Comparison of ENCODE assay signal across 8 cellular contexts in the genomic region with DNA sequence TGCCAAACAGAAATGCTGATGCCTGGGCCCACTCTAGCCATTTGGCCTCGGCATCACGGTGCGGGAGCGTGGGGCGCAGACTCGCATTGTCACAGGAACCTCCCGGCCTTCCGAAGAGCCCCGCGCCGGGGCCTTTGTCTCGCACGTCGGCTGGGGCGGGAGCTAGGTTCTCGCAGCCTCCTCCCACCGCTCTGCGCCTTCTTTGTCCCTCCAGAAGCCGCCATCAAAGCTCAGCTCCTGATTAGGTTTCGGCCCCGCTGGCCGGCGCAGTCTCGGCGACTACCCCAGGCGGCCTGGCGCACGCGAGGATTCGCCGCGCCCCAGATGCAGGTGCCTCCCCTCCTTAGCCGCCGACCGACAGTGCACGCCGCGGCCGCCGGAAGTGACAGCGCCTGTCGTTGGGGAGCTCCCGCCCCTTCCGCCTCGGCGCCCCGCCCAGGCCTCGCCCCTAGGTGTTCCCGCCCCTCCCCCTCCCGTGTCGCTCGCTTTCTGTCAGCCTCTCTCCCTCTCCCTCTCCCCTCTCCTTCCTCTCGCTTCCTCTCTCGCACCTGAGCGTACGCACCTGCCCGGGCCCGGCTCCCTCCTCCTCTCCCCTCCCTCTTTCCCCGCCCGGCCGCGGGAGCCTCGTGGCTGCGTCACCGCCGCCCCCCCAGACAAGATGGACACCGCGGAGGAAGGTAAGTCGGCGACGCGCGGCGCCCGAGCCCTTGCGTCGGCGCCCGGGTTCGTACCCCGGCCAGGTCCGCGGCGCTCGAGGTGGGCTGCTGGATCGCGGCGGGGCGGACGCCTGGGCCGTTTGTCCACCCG. TPM values are rescaled to one million over a fixed set of nuclear protein-coding genes. Genes with fewer than 3 reads are reported as not detected.
DNase-seq lines count a peak whose midpoint lies in the region; ATAC-seq and FAIRE-seq lines count a peak whose summit lies in the region.

A gene with protein sequence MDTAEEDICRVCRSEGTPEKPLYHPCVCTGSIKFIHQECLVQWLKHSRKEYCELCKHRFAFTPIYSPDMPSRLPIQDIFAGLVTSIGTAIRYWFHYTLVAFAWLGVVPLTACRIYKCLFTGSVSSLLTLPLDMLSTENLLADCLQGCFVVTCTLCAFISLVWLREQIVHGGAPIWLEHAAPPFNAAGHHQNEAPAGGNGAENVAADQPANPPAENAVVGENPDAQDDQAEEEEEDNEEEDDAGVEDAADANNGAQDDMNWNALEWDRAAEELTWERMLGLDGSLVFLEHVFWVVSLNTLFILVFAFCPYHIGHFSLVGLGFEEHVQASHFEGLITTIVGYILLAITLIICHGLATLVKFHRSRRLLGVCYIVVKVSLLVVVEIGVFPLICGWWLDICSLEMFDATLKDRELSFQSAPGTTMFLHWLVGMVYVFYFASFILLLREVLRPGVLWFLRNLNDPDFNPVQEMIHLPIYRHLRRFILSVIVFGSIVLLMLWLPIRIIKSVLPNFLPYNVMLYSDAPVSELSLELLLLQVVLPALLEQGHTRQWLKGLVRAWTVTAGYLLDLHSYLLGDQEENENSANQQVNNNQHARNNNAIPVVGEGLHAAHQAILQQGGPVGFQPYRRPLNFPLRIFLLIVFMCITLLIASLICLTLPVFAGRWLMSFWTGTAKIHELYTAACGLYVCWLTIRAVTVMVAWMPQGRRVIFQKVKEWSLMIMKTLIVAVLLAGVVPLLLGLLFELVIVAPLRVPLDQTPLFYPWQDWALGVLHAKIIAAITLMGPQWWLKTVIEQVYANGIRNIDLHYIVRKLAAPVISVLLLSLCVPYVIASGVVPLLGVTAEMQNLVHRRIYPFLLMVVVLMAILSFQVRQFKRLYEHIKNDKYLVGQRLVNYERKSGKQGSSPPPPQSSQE (plus strand): TSS at position 455 of the 807 bp plus-strand sequence. CDS start 204 bp downstream, at position 659.

- WGBS in right cardiac atrium, result under 1% methylated on average over 92 of the region's 92 CpGs

- peak within 1 kb of the TSS; percentile 98 for H3K27ac ChIP-seq in right cardiac atrium (ENCODE audit: low read length)

- DNase-seq in NCI-H187 treated with DMSO at 0.1 percent for 48 hours (lab: John Stamatoyannopoulos, UW), result peak; percentile 97
- DNase-seq in anterior cingulate cortex (lab: John Stamatoyannopoulos, UW), result peak; percentile 73 to 95 (median 89)
- peak; percentile 96 to 99 (median 98) for DNase-seq in right cardiac atrium
- DNase-seq in pulmonary artery endothelial cell (ENCODE audit: low read depth, low spot score), result peak; percentile 68
- DNase-seq in urothelium cell line (ENCODE audit: low spot score), result peak; percentile 96

- intact Hi-C loops in T-helper 2 cell treated with Interferon-gamma antibody and Interleukin-4, amounts not matched to agents 100 ng/mL and 5 ng/mL, for 36 hours (cut with micrococcal nuclease), result loop anchor here (1.0 to 2.0 kb wide), 5 partner anchors 87 to 408 kb away; a partner anchor contains a TSS
- intact Hi-C loops in right cardiac atrium (cut with DNase I), result no loop called here

- H3K27me3 ChIP-seq in right cardiac atrium (ENCODE audit: control insufficient read depth, insufficient read depth), result no peaks in the 10 kb centered on the region

- peaks cover 1% of the 10 kb centered on the region for H3K9me3 ChIP-seq in right cardiac atrium (ENCODE audit: control insufficient read depth, low read length)

- H3K4me3 ChIP-seq in right cardiac atrium (ENCODE audit: low read length), result peak within 1 kb of the TSS; percentile 99

- peaks cover 8% of the 10 kb centered on the region for H3K4me1 ChIP-seq in right cardiac atrium (ENCODE audit: control insufficient read depth, insufficient read depth, low read length)

- FAIRE-seq in urothelium cell line (lab: Jason Lieb, UNC), result peak; percentile 82

- ATAC-seq in GM18499 (IDR thresholded peaks at IDR 0.05; ENCODE audit: insufficient read depth, unreplicated experiment) (peak; percentile 69), HG02943 (IDR thresholded peaks at IDR 0.05; ENCODE audit: low read depth, unreplicated experiment) (peak; percentile 88), right cardiac atrium (peak; percentile 98)

RNA-seq across cellular contexts. Expression of the gene that starts here (rescaled TPM):
- 81.9 and 86.7 TPM in 2 replicates for total RNA-seq in T-helper 2 cell treated with Interferon-gamma antibody and Interleukin-4, amounts not matched to agents 100 ng/mL and 5 ng/mL, for 36 hours
- total RNA-seq in right cardiac atrium (100 to 1,000 TPM; 168 to 186 (median 183) TPM), pulmonary artery endothelial cell (43.9 and 53.1 TPM in 2 replicates)
- 75.7 TPM for polyA plus RNA-seq in right cardiac atrium

Comparison
In these comparisons a context has a peak if more than half of its experiments do, and no peak if none do; other contexts are left out.
1. Peak in every context shown above with its lines: DNase-seq, ATAC-seq, H3K4me3 ChIP-seq and H3K27ac ChIP-seq.